ENCODE assay signal across 13 cellular contexts in the genomic region with DNA sequence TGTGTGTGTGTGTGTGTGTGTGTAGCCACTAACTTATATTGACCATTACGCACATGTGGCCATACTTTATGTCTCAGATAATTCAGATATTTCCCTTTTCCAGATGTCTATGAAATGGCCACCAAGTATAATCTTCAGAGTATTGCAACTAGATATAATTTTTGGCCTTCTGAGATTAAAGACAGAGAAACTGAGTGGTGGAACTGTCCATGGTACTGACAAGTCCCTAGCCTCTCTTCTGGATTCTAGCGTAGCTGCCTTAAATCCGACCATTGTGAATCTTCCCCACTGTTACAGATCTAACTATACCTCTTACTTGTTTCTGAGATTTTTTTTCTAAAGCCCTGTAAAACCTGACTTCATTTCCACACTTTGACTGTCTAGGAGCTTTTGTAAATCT.
DNase-seq lines count a peak whose midpoint lies in the region; ATAC-seq and TF ChIP-seq lines count a peak whose summit lies in the region.
"Had no signal": no experiment of that assay in that cellular context is flagged by ENCODE, and none has a peak within 500 bp of the region (broad histone marks: within the 10 kb centered on the region; RNA-seq: fewer than 3 reads in every experiment).

No MANE protein-coding gene starts in this region.

- no peak for TF ChIP-seq CTCF in astrocyte of the cerebellum (IDR thresholded peaks at IDR 0.05; ENCODE audit: low read depth, low read length, missing control alignments)

- peaks cover 0 to 8% of the 10 kb centered on the region in 2 donors for H3K9me3 Mint-ChIP-seq in effector memory CD8-positive, alpha-beta T cell

- no peak overlapping the region for H3K4me3 ChIP-seq in Jurkat, Clone E6-1 (ENCODE audit: low read length)
- H3K4me3 ChIP-seq in astrocyte of the cerebellum (ENCODE audit: low read depth, low read length) (no peak overlapping the region), iPS DF 6.9 (ENCODE audit: low read length) (no peak overlapping the region)
- H3K4me3 ChIP-seq: upper lobe of right lung had no signal

- ATAC-seq in GM18520 (IDR thresholded peaks at IDR 0.05; ENCODE audit: unreplicated experiment) (no peak), HG03095 (IDR thresholded peaks at IDR 0.05; ENCODE audit: unreplicated experiment) (no peak)
- ATAC-seq in effector memory CD8-positive, alpha-beta T cell (replicated peaks): no peak
- ATAC-seq: upper lobe of right lung had no signal

- H3K27ac ChIP-seq in iPS DF 6.9 (ENCODE audit: low read length): no peak overlapping the region
- H3K27ac ChIP-seq: upper lobe of right lung had no signal

- H3K27ac Mint-ChIP-seq in effector memory CD8-positive, alpha-beta T cell: no peak overlapping the region
- H3K27ac Mint-ChIP-seq: progenitor cell of endocrine pancreas had no signal

- DNase-seq in Caki2 (ENCODE audit: low read depth) (peak; percentile 16), astrocyte of the cerebellum (ENCODE audit: low read depth) (peak; percentile 27), iPS DF 6.9 (ENCODE audit: low read depth, low spot score) (peak; percentile 18), HuH-7 (ENCODE audit: low spot score) (no peak)
- peak; percentile 36 for DNase-seq in Jurkat, Clone E6-1 (ENCODE audit: low read depth, low spot score)
- no peak for DNase-seq in effector memory CD8-positive, alpha-beta T cell
- DNase-seq: islet precursor cell, NCI-H2171, SW 1271, upper lobe of right lung had no signal

- no peaks in the 10 kb centered on the region for H3K4me1 ChIP-seq in iPS DF 6.9 (ENCODE audit: control insufficient read depth, insufficient read depth, low read length)
- H3K4me1 ChIP-seq: upper lobe of right lung had no signal

- no peaks in the 10 kb centered on the region for H3K4me1 Mint-ChIP-seq in effector memory CD8-positive, alpha-beta T cell (ENCODE audit: low read depth in 2 of 2)

- H3K4me3 Mint-ChIP-seq in effector memory CD8-positive, alpha-beta T cell: no peak overlapping the region

- no peaks in the 10 kb centered on the region for H3K27me3 ChIP-seq in iPS DF 6.9 (ENCODE audit: control insufficient read depth, insufficient read depth, low read length)
- H3K27me3 ChIP-seq: upper lobe of right lung had no signal

- no peaks in the 10 kb centered on the region for H3K9me3 ChIP-seq in iPS DF 6.9 (ENCODE audit: control insufficient read depth, insufficient read depth, low read length)
- H3K9me3 ChIP-seq: upper lobe of right lung had no signal

- in situ Hi-C loops in Caki2 (cut with HindIII; ENCODE audit: low pct_unique_long_range_greater_than_20kb, low sequenced_read_pairs): no loop called here
- in situ Hi-C loops in astrocyte of the cerebellum (cut with HindIII; ENCODE audit: low sequenced_read_pairs): no loop called here

- WGBS in iPS DF 6.9 (ENCODE audit: insufficient coverage, insufficient read length): no CpG with 5 or more reads among the region's 3 CpGs

- H3K27me3 Mint-ChIP-seq in effector memory CD8-positive, alpha-beta T cell: peaks cover 12 to 19% of the 10 kb centered on the region in 2 donors
- H3K27me3 Mint-ChIP-seq: progenitor cell of endocrine pancreas had no signal

- no peaks in the 10 kb centered on the region for H3K36me3 Mint-ChIP-seq in effector memory CD8-positive, alpha-beta T cell (ENCODE audit: insufficient read depth)

- no peaks in the 10 kb centered on the region for H3K36me3 ChIP-seq in iPS DF 6.9 (ENCODE audit: control insufficient read depth, insufficient read depth, low read length)
- H3K36me3 ChIP-seq: upper lobe of right lung had no signal

Comparison
In these comparisons a context has a peak if more than half of its experiments do, and no peak if none do; other contexts are left out.
1. DNase-seq: peak in Caki2 (single experiment), Jurkat, Clone E6-1 (single experiment), astrocyte of the cerebellum (single experiment) and iPS DF 6.9 (single experiment); none in effector memory CD8-positive, alpha-beta T cell (0 of 3) and HuH-7 (single experiment).